8 cellular contexts compared by ENCODE assay signal in the genomic region with DNA sequence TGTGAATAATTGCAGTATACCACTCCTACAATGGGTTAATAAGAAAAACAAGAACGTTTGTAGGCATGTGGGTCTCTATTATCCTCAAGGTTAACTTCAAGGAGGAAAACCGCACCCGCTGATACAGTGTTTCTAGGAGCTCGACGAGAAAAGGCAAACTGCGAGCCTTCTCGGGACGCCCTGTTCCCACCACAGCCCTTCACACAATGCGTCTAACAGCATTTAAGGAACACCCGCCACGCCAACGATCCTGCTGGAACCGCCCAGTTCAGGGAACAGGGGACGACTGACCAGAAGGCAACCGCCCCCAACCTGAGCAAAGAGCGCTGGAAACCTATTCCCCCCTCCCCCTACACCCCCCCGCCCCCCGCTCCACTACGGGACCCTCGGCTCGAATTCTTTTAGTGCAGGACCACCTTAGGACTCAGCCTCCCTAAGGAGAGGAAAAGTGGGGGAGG. TPM values are rescaled to one million over a fixed set of nuclear protein-coding genes. Genes with fewer than 3 reads are reported as not detected.
DNase-seq lines count a peak whose midpoint lies in the region; ATAC-seq and TF ChIP-seq lines count a peak whose summit lies in the region.

No MANE protein-coding gene starts in this region.

- H3K27ac ChIP-seq in DND-41 (ENCODE audit: low read length) (no peak overlapping the region; the same call in 1 of the 2 replicates), osteoblast (ENCODE audit: low read depth, low read length) (peak overlapping the region; percentile 13)

- intact Hi-C loops in activated T-helper 2 cell treated with anti-CD3 and anti-CD28 coated beads, Interferon-gamma antibody, Interleukin-2, Interleukin-4, amounts not matched to agents 10 μg/mL and 5 μg/mL and 100 μg/mL, durations not matched to agents 14 hours and 24 hours and 36 hours (cut with micrococcal nuclease): loop anchor here (5.0 kb wide), 1 partner anchor 33 kb away; no protein-coding TSS in a partner anchor
- intact Hi-C loops in Right ventricle myocardium inferior (cut with DNase I): loop anchor here (1.0 kb wide), 1 partner anchor 21 kb away; no protein-coding TSS in a partner anchor

- TF ChIP-seq CTCF in DND-41 (IDR thresholded peaks at IDR 0.05; ENCODE audit: borderline replicate concordance, extremely low read depth, low read length, poor library complexity, severe bottlenecking): no peak
- TF ChIP-seq CTCF in Loucy (conservative IDR thresholded peaks at IDR 0.05; ENCODE audit: low read length): no peak
- no peak for TF ChIP-seq CTCF in osteoblast (IDR thresholded peaks at IDR 0.05; ENCODE audit: extremely low read depth, low read depth, low read length)

- peak overlapping the region; percentile 88 for H2AFZ ChIP-seq in DND-41 (ENCODE audit: low read depth, low read length)
- peak overlapping the region; percentile 94 for H2AFZ ChIP-seq in Loucy (ENCODE audit: low read length)
- peak overlapping the region; percentile 66 for H2AFZ ChIP-seq in osteoblast (ENCODE audit: low read length)

- H3K36me3 ChIP-seq in DND-41 (ENCODE audit: insufficient read depth, low read length) (peaks cover 19% of the 10 kb centered on the region), Loucy (ENCODE audit: insufficient read depth, low read length) (no peaks in the 10 kb centered on the region), osteoblast (ENCODE audit: insufficient read depth, low read length) (peaks cover 8% of the 10 kb centered on the region)

- peak overlapping the region; percentile 67 for H3K4me3 Mint-ChIP-seq in activated T-helper 2 cell treated with anti-CD3 and anti-CD28 coated beads, Interferon-gamma antibody, Interleukin-2, Interleukin-4, amounts not matched to agents 10 μg/mL and 5 μg/mL and 100 μg/mL, durations not matched to agents 14 hours and 24 hours and 36 hours (ENCODE audit: low read depth)

- peaks cover 46% of the 10 kb centered on the region for H3K4me1 Mint-ChIP-seq in activated T-helper 2 cell treated with anti-CD3 and anti-CD28 coated beads, Interferon-gamma antibody, Interleukin-2, Interleukin-4, amounts not matched to agents 10 μg/mL and 5 μg/mL and 100 μg/mL, durations not matched to agents 14 hours and 24 hours and 36 hours (ENCODE audit: low read depth)

- H3K9me2 ChIP-seq in Loucy (replicated peaks; ENCODE audit: low read depth, low read length): no peaks in the 10 kb centered on the region

- H3K9me3 ChIP-seq in DND-41 (ENCODE audit: insufficient read depth, low read length, severe bottlenecking) (no peaks in the 10 kb centered on the region), Loucy (ENCODE audit: insufficient read depth, low read depth, low read length) (no peaks in the 10 kb centered on the region), osteoblast (ENCODE audit: low read depth, low read length) (no peaks in the 10 kb centered on the region)

- no peaks in the 10 kb centered on the region for H3K27me3 ChIP-seq in DND-41 (ENCODE audit: insufficient read depth, low read length, poor library complexity)
- no peaks in the 10 kb centered on the region for H3K27me3 ChIP-seq in Loucy (ENCODE audit: insufficient read depth, low read length, poor library complexity, severe bottlenecking)
- no peaks in the 10 kb centered on the region for H3K27me3 ChIP-seq in osteoblast (ENCODE audit: insufficient read depth, low read length)

- peaks cover 9% of the 10 kb centered on the region for H3K9me3 Mint-ChIP-seq in activated T-helper 2 cell treated with anti-CD3 and anti-CD28 coated beads, Interferon-gamma antibody, Interleukin-2, Interleukin-4, amounts not matched to agents 10 μg/mL and 5 μg/mL and 100 μg/mL, durations not matched to agents 14 hours and 24 hours and 36 hours

- H3K79me2 ChIP-seq in DND-41 (ENCODE audit: insufficient read depth, low read length) (peaks cover 18% of the 10 kb centered on the region), Loucy (ENCODE audit: insufficient read depth, low read length) (peaks cover 28% of the 10 kb centered on the region), osteoblast (ENCODE audit: insufficient read depth, low read length) (peaks cover 14% of the 10 kb centered on the region)

- H3K4me3 ChIP-seq in DND-41 (ENCODE audit: low read depth in 1 of 2, low read length in 2 of 2) (peak overlapping the region; percentile 46 to 93; a peak in 3 of 4 replicates), Loucy (ENCODE audit: low read length, poor library complexity, severe bottlenecking) (peak overlapping the region; percentile 87), osteoblast (ENCODE audit: insufficient read depth, low read length) (peak overlapping the region; percentile 84)

- peaks cover 7% of the 10 kb centered on the region; the same call in 1 of the 2 replicates for H4K20me1 ChIP-seq in DND-41 (ENCODE audit: insufficient read depth, low read length)
- peaks cover 25% of the 10 kb centered on the region for H4K20me1 ChIP-seq in Loucy (ENCODE audit: insufficient read depth, low read length, poor library complexity, severe bottlenecking)
- peaks cover 8% of the 10 kb centered on the region for H4K20me1 ChIP-seq in osteoblast (ENCODE audit: insufficient read depth, low read length)

- H3K4me2 ChIP-seq in DND-41 (ENCODE audit: insufficient read depth, low read length) (peak overlapping the region; percentile 92), Loucy (ENCODE audit: low read depth, low read length, poor library complexity, severe bottlenecking) (peak overlapping the region; percentile 75), osteoblast (ENCODE audit: insufficient read depth, low read length) (peak overlapping the region; percentile 92)

- DNase-seq in DND-41 (peak; percentile 63), Right ventricle myocardium inferior (ENCODE audit: missing footprints) (peak; percentile 85), osteoblast (ENCODE audit: insufficient read length, low spot score, missing footprints) (peak; percentile 80), midbrain (lab: John Stamatoyannopoulos, UW) (no peak)
- no peak for DNase-seq in activated T-helper 2 cell treated with anti-CD3 and anti-CD28 coated beads, Interferon-gamma antibody, Interleukin-2, Interleukin-4, amounts not matched to agents 10 μg/mL and 5 μg/mL and 100 μg/mL, durations not matched to agents 14 hours and 24 hours and 36 hours (ENCODE audit: low spot score)

- peaks cover 45% of the 10 kb centered on the region for H3K36me3 Mint-ChIP-seq in activated T-helper 2 cell treated with anti-CD3 and anti-CD28 coated beads, Interferon-gamma antibody, Interleukin-2, Interleukin-4, amounts not matched to agents 10 μg/mL and 5 μg/mL and 100 μg/mL, durations not matched to agents 14 hours and 24 hours and 36 hours (ENCODE audit: low read depth)

- H3K9ac ChIP-seq in DND-41 (ENCODE audit: low read depth, low read length) (peak overlapping the region; percentile 96), Loucy (ENCODE audit: low read depth, low read length, poor library complexity, severe bottlenecking) (peak overlapping the region; percentile 95)

- H3K27ac Mint-ChIP-seq in activated T-helper 2 cell treated with anti-CD3 and anti-CD28 coated beads, Interferon-gamma antibody, Interleukin-2, Interleukin-4, amounts not matched to agents 10 μg/mL and 5 μg/mL and 100 μg/mL, durations not matched to agents 14 hours and 24 hours and 36 hours: peak overlapping the region; percentile 75

- peak; percentile 19; the same call in 2 of the 3 replicates for ATAC-seq in DND-41 (ENCODE audit: insufficient read depth, low read depth)
- ATAC-seq in Right ventricle myocardium inferior: peak; percentile 72
- no peak for ATAC-seq in HG02970 (IDR thresholded peaks at IDR 0.05; ENCODE audit: low FRiP score, unreplicated experiment)
- ATAC-seq in HG02588 (IDR thresholded peaks at IDR 0.05; ENCODE audit: unreplicated experiment): no peak

- no peaks in the 10 kb centered on the region for H3K27me3 Mint-ChIP-seq in activated T-helper 2 cell treated with anti-CD3 and anti-CD28 coated beads, Interferon-gamma antibody, Interleukin-2, Interleukin-4, amounts not matched to agents 10 μg/mL and 5 μg/mL and 100 μg/mL, durations not matched to agents 14 hours and 24 hours and 36 hours (ENCODE audit: low read depth)

- H3K4me1 ChIP-seq in DND-41 (ENCODE audit: insufficient read depth, low read length): peaks cover 29% of the 10 kb centered on the region
- H3K4me1 ChIP-seq in Loucy (ENCODE audit: insufficient read depth, low read length, poor library complexity, severe bottlenecking): peaks cover 25% of the 10 kb centered on the region
- H3K4me1 ChIP-seq in osteoblast (ENCODE audit: insufficient read depth, low read length): peaks cover 21% of the 10 kb centered on the region

- H3F3A ChIP-seq in Loucy (ENCODE audit: low read depth): no peaks in the 10 kb centered on the region; the same call in 1 of the 2 replicates

RNA-seq across cellular contexts. Expression of gene TMSB10, which starts 0.7 kb away (rescaled TPM):
- 2,676 and 2,847 TPM in 2 replicates for total RNA-seq in activated T-helper 2 cell treated with anti-CD3 and anti-CD28 coated beads, Interferon-gamma antibody, Interleukin-2, Interleukin-4, amounts not matched to agents 10 μg/mL and 5 μg/mL and 100 μg/mL, durations not matched to agents 14 hours and 24 hours and 36 hours
- total RNA-seq in Right ventricle myocardium inferior (571 TPM), osteoblast (3,633 and 4,065 TPM in 2 replicates)

RNA-seq across cellular contexts. Expression of gene TRABD2A, which starts 23.9 kb away (rescaled TPM):
- total RNA-seq in activated T-helper 2 cell treated with anti-CD3 and anti-CD28 coated beads, Interferon-gamma antibody, Interleukin-2, Interleukin-4, amounts not matched to agents 10 μg/mL and 5 μg/mL and 100 μg/mL, durations not matched to agents 14 hours and 24 hours and 36 hours: 67.9 and 71.2 TPM in 2 replicates
- total RNA-seq in Right ventricle myocardium inferior (0.73 TPM), osteoblast (2.9 and 3.5 TPM in 2 replicates)

Comparison
In these comparisons a context has a peak if more than half of its experiments do, and no peak if none do; other contexts are left out.
1. ATAC-seq: peak in DND-41 (single experiment) and Right ventricle myocardium inferior (single experiment); none in HG02970 (single experiment) and HG02588 (single experiment).
2. DNase-seq: peak in DND-41 (single experiment), Right ventricle myocardium inferior (single experiment) and osteoblast (single experiment); none in activated T-helper 2 cell treated with anti-CD3 and anti-CD28 coated beads, Interferon-gamma antibody, Interleukin-2, Interleukin-4, amounts not matched to agents 10 μg/mL and 5 μg/mL and 100 μg/mL, durations not matched to agents 14 hours and 24 hours and 36 hours (single experiment) and midbrain (single experiment).
3. RNA of gene TRABD2A, which starts 23.9 kb away (total RNA-seq): 67.9 to 71.2 TPM in activated T-helper 2 cell treated with anti-CD3 and anti-CD28 coated beads, Interferon-gamma antibody, Interleukin-2, Interleukin-4, amounts not matched to agents 10 μg/mL and 5 μg/mL and 100 μg/mL, durations not matched to agents 14 hours and 24 hours and 36 hours; 2.9 to 3.5 TPM in osteoblast and 0.73 TPM in Right ventricle myocardium inferior (single experiment); every median in the first group is over 10 times any median in the second.
4. Peak in every context shown above with its lines, with median percentiles within 50 percentile points of each other: H2AFZ ChIP-seq, H3K4me2 ChIP-seq and H3K4me3 ChIP-seq.